ENCODE assay signal across 8 cellular contexts in genomic region chr1:218344814-218345672, GRCh38. TPM values are rescaled to one million over a fixed set of nuclear protein-coding genes. Genes with fewer than 3 reads are reported as not detected.
DNase-seq lines count a peak whose midpoint lies in the region; TF ChIP-seq lines count a peak whose summit lies in the region.

Gene TGFB2 (plus strand): TSS chr1:218345336. CDS start chr1:218346702, 1,366 bp downstream.

- H2AFZ ChIP-seq in fibroblast of lung (ENCODE audit: low read length): peak within 1 kb of the TSS; percentile 76

- no peaks in the 10 kb centered on the region for H4K20me1 ChIP-seq in fibroblast of lung (ENCODE audit: control insufficient read depth, extremely low read depth, insufficient read depth, low read length)

- no peak for TF ChIP-seq CTCF in WI38 (IDR thresholded peaks at IDR 0.05; ENCODE audit: low read depth, low read length)
- TF ChIP-seq CTCF in fibroblast of lung (conservative IDR thresholded peaks at IDR 0.05 in 1 of 2, IDR thresholded peaks at IDR 0.05 in 1 of 2; ENCODE audit: low read depth in 1 of 2, low read length in 2 of 2): peak; percentile 16 to 29
- TF ChIP-seq CTCF in vagina (IDR thresholded peaks at IDR 0.05): no peak

- H3K4me3 ChIP-seq in WI38 (ENCODE audit: low read depth, low read length) (peak within 1 kb of the TSS; percentile 69), fibroblast of lung (replicated peaks in 1 of 4; ENCODE audit: control extremely low read depth in 1 of 4, insufficient read depth in 1 of 4, low read depth in 3 of 4, low read length in 4 of 4) (peak within 1 kb of the TSS; percentile 40 to 82 (median 72)), muscle layer of colon (ENCODE audit: low read depth in 1 of 2, low read length in 2 of 2) (peak within 1 kb of the TSS; percentile 60 to 82), vagina (peak within 1 kb of the TSS; percentile 68 to 76)

- DNase-seq in NOMO-1 treated with DMSO at 0.1 percent for 48 hours (lab: John Stamatoyannopoulos, UW; ENCODE audit: unreplicated experiment) (peak; percentile 2), NOMO-1 treated with dmso at 0.1 percent for 144 hours (lab: John Stamatoyannopoulos, UW; ENCODE audit: unreplicated experiment) (no peak), H4 (ENCODE audit: low spot score) (peak; percentile 81), LHCN-M2 (ENCODE audit: low read depth) (peak; percentile 81), fibroblast of lung (ENCODE audit: low read depth in 2 of 2) (peak; percentile 78 to 94), vagina (ENCODE audit: extremely low spot score in 2 of 2) (no peak)

- peaks cover 7% of the 10 kb centered on the region for H3K79me2 ChIP-seq in fibroblast of lung (ENCODE audit: control insufficient read depth, insufficient read depth, low read length)

- no peaks in the 10 kb centered on the region for H3K27me3 ChIP-seq in fibroblast of lung (ENCODE audit: control insufficient read depth, insufficient read depth, low read length)
- H3K27me3 ChIP-seq in muscle layer of colon (ENCODE audit: control insufficient read depth in 1 of 2, insufficient read depth in 2 of 2, low read length in 2 of 2): no peaks in the 10 kb centered on the region
- no peaks in the 10 kb centered on the region for H3K27me3 ChIP-seq in vagina

- H3K4me1 ChIP-seq in fibroblast of lung (ENCODE audit: control insufficient read depth, extremely low read depth, insufficient read depth, low read length) (no peaks in the 10 kb centered on the region), muscle layer of colon (ENCODE audit: insufficient read depth, low read length) (peaks cover 14% of the 10 kb centered on the region), vagina (peaks cover 8% of the 10 kb centered on the region)

- H3K9ac ChIP-seq in fibroblast of lung (ENCODE audit: insufficient read depth, low read length) (peak within 1 kb of the TSS; percentile 41), muscle layer of colon (ENCODE audit: low read length) (peak within 1 kb of the TSS; percentile 87)

- no peaks in the 10 kb centered on the region for H3K36me3 ChIP-seq in fibroblast of lung (ENCODE audit: control insufficient read depth, insufficient read depth, low read length)
- no peaks in the 10 kb centered on the region for H3K36me3 ChIP-seq in muscle layer of colon (ENCODE audit: insufficient read depth, low read length)
- no peaks in the 10 kb centered on the region for H3K36me3 ChIP-seq in vagina

- H3K4me2 ChIP-seq in fibroblast of lung (ENCODE audit: extremely low read depth, insufficient read depth, low read length): peak within 1 kb of the TSS; percentile 92

- intact Hi-C loops in vagina (cut with DNase I): loop anchor here (10.0 kb wide), 1 partner anchor 320 kb away; no protein-coding TSS in a partner anchor

- H3K27ac ChIP-seq in fibroblast of lung (ENCODE audit: insufficient read depth, low read length) (peak within 1 kb of the TSS; percentile 72), muscle layer of colon (ENCODE audit: low read depth, low read length) (peak within 1 kb of the TSS; percentile 79), vagina (peak within 1 kb of the TSS; percentile 86)

- H3K9me3 ChIP-seq in fibroblast of lung (ENCODE audit: control insufficient read depth, insufficient read depth, low read depth, low read length) (no peaks in the 10 kb centered on the region), muscle layer of colon (ENCODE audit: low read length) (no peaks in the 10 kb centered on the region), vagina (no peaks in the 10 kb centered on the region)

- TF ChIP-seq POLR2A in vagina (IDR thresholded peaks at IDR 0.05): peak in 1 of 2 donors; percentile 81

RNA-seq across cellular contexts. Expression of gene TGFB2, which starts in this region (rescaled TPM):
- total RNA-seq in H4 (2014; rRNA removed; shearing (Covaris generic)): 14.7 and 18.7 TPM in 2 replicates
- 5.1 and 7.7 TPM in 2 replicates for total RNA-seq in LHCN-M2 (2014; rRNA removed)
- 36.3 TPM for polyA plus RNA-seq in LHCN-M2 (2012)
- 13.6 and 13.9 TPM in 2 replicates for total RNA-seq in fibroblast of lung
- polyA plus RNA-seq in fibroblast of lung: 7.1 and 29.1 TPM in 2 replicates
- polyA plus RNA-seq in fibroblast of lung (2012): 6.0 and 24.9 TPM in 2 replicates
- polyA minus RNA-seq in fibroblast of lung (ENCODE audit: low replicate concordance): 3.0 and 5.5 TPM in 2 replicates
- total RNA-seq in vagina: 16.9 TPM

Comparison
In these comparisons a context has a peak if more than half of its experiments do, and no peak if none do; other contexts are left out.
1. DNase-seq: peak in NOMO-1 treated with DMSO at 0.1 percent for 48 hours (single experiment), H4 (single experiment), LHCN-M2 (single experiment) and fibroblast of lung (2 of 2); none in NOMO-1 treated with dmso at 0.1 percent for 144 hours (single experiment) and vagina (0 of 2).
2. CTCF ChIP-seq: peak in fibroblast of lung (2 of 2); none in WI38 (single experiment) and vagina (0 of 3).
3. Peak in every context shown above with its lines, with median percentiles within 50 percentile points of each other: H3K4me3 ChIP-seq and H3K27ac ChIP-seq.